8 cellular contexts compared by ENCODE assay signal in genomic region chr20:8361008-8361652, GRCh38.
DNase-seq lines count a peak whose midpoint lies in the region; ATAC-seq, FAIRE-seq and TF ChIP-seq lines count a peak whose summit lies in the region.

No MANE protein-coding gene starts in this region.

- ATAC-seq in GM18907 (IDR thresholded peaks at IDR 0.05; ENCODE audit: unreplicated experiment) (peak; percentile 56), SK-N-SH treated with all-trans-retinoic acid at 6 μM for 48 hours (peak; percentile 85), GM21528 (IDR thresholded peaks at IDR 0.05; ENCODE audit: low FRiP score, unreplicated experiment) (no peak)
- no peak for ATAC-seq in effector memory CD8-positive, alpha-beta T cell (replicated peaks)

- no peak overlapping the region for H3K27ac Mint-ChIP-seq in effector memory CD8-positive, alpha-beta T cell

- no peaks in the 10 kb centered on the region for H3K36me3 ChIP-seq in kidney (ENCODE audit: control insufficient read depth in 1 of 2, insufficient read depth in 2 of 2, low read length in 2 of 2)

- no peak overlapping the region for H3K27ac ChIP-seq in kidney (ENCODE audit: low read depth in 2 of 2, low read length in 2 of 2)

- intact Hi-C loops in kidney (cut with DNase I) = no loop called here

- no peaks in the 10 kb centered on the region for H3K9me3 ChIP-seq in kidney (ENCODE audit: control insufficient read depth in 1 of 2, low read length in 2 of 2)

- no peak for FAIRE-seq in kidney (lab: Jason Lieb, UNC)

- no peaks in the 10 kb centered on the region for H3K4me1 ChIP-seq in kidney (ENCODE audit: control insufficient read depth in 1 of 2, insufficient read depth in 1 of 2, low read depth in 1 of 2, low read length in 2 of 2)

- H3K9me3 Mint-ChIP-seq in effector memory CD8-positive, alpha-beta T cell = no peaks in the 10 kb centered on the region

- in situ Hi-C loops in Caki2 (cut with HindIII; ENCODE audit: low pct_unique_long_range_greater_than_20kb, low sequenced_read_pairs) = no loop called here

- H3K27me3 Mint-ChIP-seq in effector memory CD8-positive, alpha-beta T cell = no peaks in the 10 kb centered on the region

- H3K9ac ChIP-seq in kidney (ENCODE audit: low read length in 2 of 2) = no peak overlapping the region

- peak; percentile 33 for TF ChIP-seq CTCF in kidney (IDR thresholded peaks at IDR 0.05; ENCODE audit: borderline replicate concordance, extremely low read depth, insufficient read depth)

- H3K36me3 Mint-ChIP-seq in effector memory CD8-positive, alpha-beta T cell (ENCODE audit: insufficient read depth) = peaks cover 3% of the 10 kb centered on the region

- peak; percentile 23 for DNase-seq in Caki2 (ENCODE audit: low read depth)
- no peak for DNase-seq in kidney
- no peak for DNase-seq in effector memory CD8-positive, alpha-beta T cell
- DNase-seq in activated gamma-delta T cell (lab: John Stamatoyannopoulos, UW) = no peak
- no peak for DNase-seq in SHP77 (lab: John Stamatoyannopoulos, UW)

- H3K4me3 Mint-ChIP-seq in effector memory CD8-positive, alpha-beta T cell = no peak overlapping the region

- H3K4me1 Mint-ChIP-seq in effector memory CD8-positive, alpha-beta T cell (ENCODE audit: low read depth in 2 of 2) = peaks cover 6 to 9% of the 10 kb centered on the region in 2 donors

- no peak overlapping the region for H3K4me3 ChIP-seq in kidney (ENCODE audit: low read length in 2 of 2)

TF ChIP-seq in SK-N-SH treated with all-trans-retinoic acid at 6 μM for 48 hours, 23 proteins besides CTCF, POLR2A, EP300 and RAD21:
- TF ChIP-seq ISL1 (CRISPR knock-in tag; IDR thresholded peaks at IDR 0.05) (no peak), ESRRG (CRISPR knock-in tag; IDR thresholded peaks at IDR 0.05) (no peak), ZC3H10 (CRISPR knock-in tag; IDR thresholded peaks at IDR 0.05) (no peak)

Comparison
In these comparisons a context has a peak if more than half of its experiments do, and no peak if none do; other contexts are left out.
1. ATAC-seq: peak in GM18907 (single experiment) and SK-N-SH treated with all-trans-retinoic acid at 6 μM for 48 hours (single experiment); none in effector memory CD8-positive, alpha-beta T cell (single experiment) and GM21528 (single experiment).